10 cellular contexts compared by ENCODE assay signal in genomic region chr17:82239926-82240505, GRCh38. TPM values are rescaled to one million over a fixed set of nuclear protein-coding genes. Genes with fewer than 3 reads are reported as not detected.
A peak's percentile ranks its signal among the peaks of the same experiment; 100 is the strongest.
DNase-seq lines count a peak whose midpoint lies in the region; ATAC-seq and TF ChIP-seq lines count a peak whose summit lies in the region.
"Had no signal": no experiment of that assay in that cellular context is flagged by ENCODE, and none has a peak within 500 bp of the region (broad histone marks: within the 10 kb centered on the region; RNA-seq: fewer than 3 reads in every experiment).

No MANE protein-coding gene starts in this region.

- peaks cover 39% of the 10 kb centered on the region for H3K4me1 Mint-ChIP-seq in activated naive CD8-positive, alpha-beta T cell (ENCODE audit: low read depth)
- H3K4me1 Mint-ChIP-seq in activated naive CD8-positive, alpha-beta T cell treated with anti-CD3 and anti-CD28 coated beads, Interleukin-2, amount 50 U/mL, for 24 hours, result peaks cover 47% of the 10 kb centered on the region

- no peaks in the 10 kb centered on the region for H3K9me3 ChIP-seq in mucosa of descending colon

- H3K27me3 Mint-ChIP-seq in activated naive CD8-positive, alpha-beta T cell, result no peaks in the 10 kb centered on the region
- H3K27me3 Mint-ChIP-seq in activated naive CD8-positive, alpha-beta T cell treated with anti-CD3 and anti-CD28 coated beads, Interleukin-2, amount 50 U/mL, for 24 hours, result no peaks in the 10 kb centered on the region

- peak overlapping the region; percentile 77 for H3K27ac Mint-ChIP-seq in activated naive CD8-positive, alpha-beta T cell
- H3K27ac Mint-ChIP-seq in activated naive CD8-positive, alpha-beta T cell treated with anti-CD3 and anti-CD28 coated beads, Interleukin-2, amount 50 U/mL, for 24 hours, result no peak overlapping the region

- intact Hi-C loops in mucosa of descending colon (cut with DNase I, micrococcal nuclease), result loop anchor here in 1 of 2 donors (10.0 kb wide), 1 partner anchor 85 kb away; no protein-coding TSS in a partner anchor

- H3K9me3 Mint-ChIP-seq in activated naive CD8-positive, alpha-beta T cell (ENCODE audit: low read depth), result no peaks in the 10 kb centered on the region
- no peaks in the 10 kb centered on the region for H3K9me3 Mint-ChIP-seq in activated naive CD8-positive, alpha-beta T cell treated with anti-CD3 and anti-CD28 coated beads, Interleukin-2, amount 50 U/mL, for 24 hours

- no peak for ATAC-seq in activated naive CD8-positive, alpha-beta T cell treated with anti-CD3 and anti-CD28 coated beads, Interleukin-2, amount 50 U/mL, for 24 hours
- ATAC-seq in mucosa of descending colon (no peak), HG03565 (IDR thresholded peaks at IDR 0.05; ENCODE audit: unreplicated experiment) (no peak), GM18907 (IDR thresholded peaks at IDR 0.05; ENCODE audit: unreplicated experiment) (no peak)

- H3K36me3 Mint-ChIP-seq in activated naive CD8-positive, alpha-beta T cell, result no peaks in the 10 kb centered on the region
- H3K36me3 Mint-ChIP-seq in activated naive CD8-positive, alpha-beta T cell treated with anti-CD3 and anti-CD28 coated beads, Interleukin-2, amount 50 U/mL, for 24 hours (ENCODE audit: low read depth), result peaks cover 16% of the 10 kb centered on the region

- no peak for DNase-seq in activated naive CD8-positive, alpha-beta T cell treated with anti-CD3 and anti-CD28 coated beads, Interleukin-2, amount 50 U/mL, for 24 hours
- peak; percentile 28 for DNase-seq in amniotic epithelial cell (ENCODE audit: low read depth)
- DNase-seq in mucosa of descending colon, result peak in 2 of 3 donors; percentile 38 to 57
- peak; percentile 45 for DNase-seq in ureter (ENCODE audit: low spot score)
- DNase-seq in DMS79 (lab: John Stamatoyannopoulos, UW), result no peak
- DNase-seq: midbrain, NCI-H526 treated with DMSO at 0.1 percent for 48 hours had no signal

- H3K4me3 ChIP-seq in mucosa of descending colon, result no peak overlapping the region

- TF ChIP-seq CTCF in mucosa of descending colon (IDR thresholded peaks at IDR 0.05), result no peak

- H3K4me3 Mint-ChIP-seq in activated naive CD8-positive, alpha-beta T cell, result no peak overlapping the region
- H3K4me3 Mint-ChIP-seq in activated naive CD8-positive, alpha-beta T cell treated with anti-CD3 and anti-CD28 coated beads, Interleukin-2, amount 50 U/mL, for 24 hours, result no peak overlapping the region

- peaks cover 67% of the 10 kb centered on the region for H3K4me1 ChIP-seq in mucosa of descending colon (ENCODE audit: low read depth)

- H3K36me3 ChIP-seq in mucosa of descending colon (ENCODE audit: low read depth), result peaks cover 7% of the 10 kb centered on the region

RNA-seq across cellular contexts. Expression of gene SLC16A3, which starts 11.2 kb away (rescaled TPM):
- total RNA-seq in mucosa of descending colon, result 100 to 1,000 TPM in 2 of 3 donors, 10 to 100 TPM in 1; 41.0 to 150 (median 104) TPM
- 44.2 TPM for total RNA-seq in ureter

RNA-seq across cellular contexts. Expression of gene CCDC57, which starts 27.4 kb away (rescaled TPM):
- 10 to 100 TPM; 41.3 to 46.3 (median 45.4) TPM for total RNA-seq in mucosa of descending colon
- 108 TPM for total RNA-seq in ureter

RNA-seq across cellular contexts. Expression of gene CSNK1D, which starts 33.5 kb away (rescaled TPM):
- total RNA-seq in mucosa of descending colon, result 100 to 1,000 TPM; 177 to 221 (median 189) TPM
- total RNA-seq in ureter, result 170 TPM

Comparison
In these comparisons a context has a peak if more than half of its experiments do, and no peak if none do; other contexts are left out.
1. DNase-seq: peak in amniotic epithelial cell (single experiment), mucosa of descending colon (2 of 3) and ureter (single experiment); none in activated naive CD8-positive, alpha-beta T cell treated with anti-CD3 and anti-CD28 coated beads, Interleukin-2, amount 50 U/mL, for 24 hours (single experiment) and DMS79 (single experiment).